ENCODE assay signal across 19 cellular contexts in genomic region chr1:8092603-8093141, GRCh38.
"Had no signal": no experiment of that assay in that cellular context is flagged by ENCODE, and none has a peak within 500 bp of the region (broad histone marks: within the 10 kb centered on the region; RNA-seq: fewer than 3 reads in every experiment).

No MANE protein-coding gene starts in this region.

- H3K9me3 ChIP-seq: heart right ventricle, left ventricle myocardium inferior, right lobe of liver had no signal

- H3K4me2 ChIP-seq: neural progenitor cell had no signal

- FAIRE-seq: astrocyte, colon, endothelial cell of umbilical vein, frontal cortex, keratinocyte, TTC549 had no signal

- H3K27me3 ChIP-seq: heart right ventricle, neural progenitor cell, right lobe of liver had no signal

- H3K9ac ChIP-seq: neural progenitor cell had no signal

- H3K4me1 ChIP-seq: neural progenitor cell had no signal

- H3K27ac ChIP-seq: heart right ventricle, left ventricle myocardium inferior, neural progenitor cell, right lobe of liver had no signal

- H2AFZ ChIP-seq: neural progenitor cell had no signal

- H3K36me3 ChIP-seq: heart right ventricle, left ventricle myocardium inferior, neural progenitor cell, right lobe of liver had no signal

- DNase-seq: activated CD4-positive, alpha-beta T cell treated with anti-CD3 and anti-CD28 coated beads, Interleukin-2, amount 10 ng/mL, durations not matched to agents 7 days and 5 days; activated CD4-positive, CD25-positive, alpha-beta regulatory T cell; activated naive CD4-positive, alpha-beta T cell treated with anti-CD3 and anti-CD28 coated beads for 36 hours; activated T-cell treated with anti-CD3 and anti-CD28 coated beads for 4 hours; effector CD4-positive, alpha-beta T cell; heart right ventricle; left ventricle myocardium inferior; posterior cingulate gyrus; right lobe of liver; stimulated activated CD4-positive, alpha-beta T cell treated with anti-CD3 and anti-CD28 coated beads, Interleukin-2, amount 100 ng/mL, for 48 hours; T-helper 2 cell had no signal

- ATAC-seq: activated T-helper 17 cell treated with anti-CD3 and anti-CD28 coated beads, Interleukin-2, amount 50 U/mL, for 72 hours; heart right ventricle; right lobe of liver had no signal

- H3K4me3 ChIP-seq: heart right ventricle, left ventricle myocardium inferior, neural progenitor cell, right lobe of liver had no signal
